In the genomic region with DNA sequence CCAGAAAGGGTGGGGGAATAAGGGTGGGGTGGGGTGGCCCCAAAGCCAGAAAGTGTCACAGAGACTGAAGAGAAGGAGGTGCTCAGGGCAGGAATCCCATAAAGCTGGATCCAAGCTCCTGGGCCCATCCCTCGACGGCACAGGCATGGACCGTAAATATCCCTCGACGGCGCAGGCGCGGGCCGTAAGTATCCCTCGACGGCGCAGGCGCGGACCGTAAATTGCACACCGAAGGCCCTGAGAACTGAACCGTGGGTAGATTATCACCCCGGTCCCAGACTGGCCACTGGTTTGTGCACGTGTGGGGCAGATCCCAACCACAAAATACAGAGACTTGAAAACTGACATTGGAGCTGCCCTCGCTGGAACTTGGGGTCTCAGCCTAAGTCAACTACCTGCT, we compare ENCODE assay signal across 1 cellular context.
TF ChIP-seq lines count a peak whose summit lies in the region.

No MANE protein-coding gene starts in this region.

TF ChIP-seq in HepG2, 621 proteins besides CTCF, POLR2A, EP300 and RAD21:
- TF ChIP-seq, protein P1, sequence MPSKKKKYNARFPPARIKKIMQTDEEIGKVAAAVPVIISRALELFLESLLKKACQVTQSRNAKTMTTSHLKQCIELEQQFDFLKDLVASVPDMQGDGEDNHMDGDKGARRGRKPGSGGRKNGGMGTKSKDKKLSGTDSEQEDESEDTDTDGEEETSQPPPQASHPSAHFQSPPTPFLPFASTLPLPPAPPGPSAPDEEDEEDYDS (CRISPR knock-in tag; IDR thresholded peaks at IDR 0.05), result no peak
- TF ChIP-seq CHCHD3 (CRISPR knock-in tag; IDR thresholded peaks at IDR 0.05), result no peak
- TF ChIP-seq HNRNPL (IDR thresholded peaks at IDR 0.05; ENCODE audit: low read depth, low read length), result no peak
- TF ChIP-seq ZHX2 (IDR thresholded peaks at IDR 0.05; ENCODE audit: low read depth), result no peak
- no peak for TF ChIP-seq ZHX2 (CRISPR knock-in tag; IDR thresholded peaks at IDR 0.05; ENCODE audit: borderline replicate concordance)
- no peak for TF ChIP-seq POLR2AphosphoS2 (IDR thresholded peaks at IDR 0.05; ENCODE audit: low read depth, low read length)
- TF ChIP-seq SOX6 (IDR thresholded peaks at IDR 0.05), result no peak
- TF ChIP-seq SOX6 (CRISPR knock-in tag; IDR thresholded peaks at IDR 0.05), result no peak
- no peak for TF ChIP-seq ATF5 (CRISPR knock-in tag; IDR thresholded peaks at IDR 0.05; ENCODE audit: low read depth)
- no peak for TF ChIP-seq GABPA (IDR thresholded peaks at IDR 0.05; ENCODE audit: low read depth, low read length)
- no peak for TF ChIP-seq GABPA (CRISPR knock-in tag; IDR thresholded peaks at IDR 0.05; ENCODE audit: low read depth)
- no peak for TF ChIP-seq BCL6 (CRISPR knock-in tag; IDR thresholded peaks at IDR 0.05)
- no peak for TF ChIP-seq ZNF432 (CRISPR knock-in tag; IDR thresholded peaks at IDR 0.05; ENCODE audit: borderline replicate concordance)
- TF ChIP-seq ZNF225 (CRISPR knock-in tag; IDR thresholded peaks at IDR 0.05), result no peak
- TF ChIP-seq RBM39 (IDR thresholded peaks at IDR 0.05; ENCODE audit: low read depth, low read length, poor library complexity, severe bottlenecking), result no peak
- no peak for TF ChIP-seq CEBPB (IDR thresholded peaks at IDR 0.05; ENCODE audit: borderline replicate concordance, low read depth, low read length)
